ENCODE assay signal across 8 cellular contexts in genomic region chr11:94973099-94973968, GRCh38. TPM values are rescaled to one million over a fixed set of nuclear protein-coding genes. Genes with fewer than 3 reads are reported as not detected.
DNase-seq lines count a peak whose midpoint lies in the region; ATAC-seq, FAIRE-seq and TF ChIP-seq lines count a peak whose summit lies in the region.

TSS of gene CWC15 (minus strand) at chr11:94973556. CDS start at chr11:94972185, 1,371 bp downstream.
TSS of gene KDM4D (plus strand) at chr11:94973709. CDS start at chr11:94997373, 23,664 bp downstream.

- H3K9me3 Mint-ChIP-seq in chondrocyte (ENCODE audit: low read depth), result no peaks in the 10 kb centered on the region

- H3K27me3 Mint-ChIP-seq in chondrocyte (ENCODE audit: low read depth), result no peaks in the 10 kb centered on the region

- H3K4me1 Mint-ChIP-seq in chondrocyte (ENCODE audit: low read depth), result peaks cover 30% of the 10 kb centered on the region

- H3K4me3 Mint-ChIP-seq in chondrocyte (ENCODE audit: unreplicated experiment), result peak within 1 kb of the TSS; percentile 97

- intact Hi-C loops in kidney (cut with DNase I), result no loop called here

- TF ChIP-seq CTCF in chondrocyte (IDR thresholded peaks at IDR 0.05), result no peak
- TF ChIP-seq CTCF in kidney (IDR thresholded peaks at IDR 0.05; ENCODE audit: borderline replicate concordance, extremely low read depth, insufficient read depth), result no peak

- H3K36me3 Mint-ChIP-seq in chondrocyte (ENCODE audit: low read depth), result peaks cover 19% of the 10 kb centered on the region

- peak; percentile 83 for TF ChIP-seq POLR2A in GM19193 (IDR thresholded peaks at IDR 0.05; ENCODE audit: extremely low read depth, insufficient read depth, insufficient read length)

- peak within 1 kb of the TSS; percentile 62 to 75 for H3K27ac ChIP-seq in kidney (ENCODE audit: low read depth in 2 of 2, low read length in 2 of 2)

- peak within 1 kb of the TSS; percentile 90 to 98 for H3K4me3 ChIP-seq in kidney (ENCODE audit: low read length in 2 of 2)

- H3K27ac Mint-ChIP-seq in chondrocyte (ENCODE audit: unreplicated experiment), result peak within 1 kb of the TSS; percentile 97

- peaks cover 6% of the 10 kb centered on the region in 2 donors for H3K4me1 ChIP-seq in kidney (ENCODE audit: control insufficient read depth in 1 of 2, insufficient read depth in 1 of 2, low read depth in 1 of 2, low read length in 2 of 2)

- peaks cover 25 to 31% of the 10 kb centered on the region in 2 donors for H3K36me3 ChIP-seq in kidney (ENCODE audit: control insufficient read depth in 1 of 2, insufficient read depth in 2 of 2, low read length in 2 of 2)

- H3K9me3 ChIP-seq in kidney (ENCODE audit: control insufficient read depth in 1 of 2, low read length in 2 of 2), result no peaks in the 10 kb centered on the region

- DNase-seq in Ammon's horn (ENCODE audit: low spot score), result peak; percentile 97
- DNase-seq in NCI-H460 (ENCODE audit: extremely low read depth, low read depth), result peak; percentile 88
- DNase-seq in activated CD4-positive, alpha-beta T cell treated with anti-CD3 and anti-CD28 coated beads for 1 hour, result peak; percentile 92
- peak; percentile 95 for DNase-seq in chondrocyte (ENCODE audit: low spot score)
- DNase-seq in kidney, result peak; percentile 97
- peak; percentile 83 to 86 for DNase-seq in stimulated activated CD4-positive, alpha-beta T cell treated with anti-CD3 and anti-CD28 coated beads, Interleukin-15, amount 100 ng/mL, for 1 hour (ENCODE audit: low read depth in 1 of 2, low spot score in 1 of 2)

- peak; percentile 77 for FAIRE-seq in kidney (lab: Jason Lieb, UNC)

- H3K9ac ChIP-seq in kidney (ENCODE audit: low read length in 2 of 2), result peak within 1 kb of the TSS; percentile 92 to 96

- ATAC-seq in HG03432 (IDR thresholded peaks at IDR 0.05; ENCODE audit: unreplicated experiment), result peak; percentile 100

RNA-seq across cellular contexts. Expression of gene CWC15, which starts in this region (rescaled TPM):
- 32.0 and 32.1 TPM in 2 replicates for total RNA-seq in NCI-H460 (2014; rRNA removed; shearing (Covaris generic))
- polyA plus RNA-seq in NCI-H460 (2014; cell fraction: nucleus; rRNA removed), result 17.2 and 18.9 TPM in 2 replicates
- total RNA-seq in chondrocyte, result 29.5 to 53.3 TPM (median 42.0 TPM) in 3 replicates
- total RNA-seq in kidney, result 61.7 TPM
- polyA plus RNA-seq in kidney (ENCODE audit: insufficient read depth, low read depth, low replicate concordance), result 87.5 TPM

RNA-seq across cellular contexts. Expression of gene KDM4D, which starts in this region (rescaled TPM):
- total RNA-seq in NCI-H460 (2014; rRNA removed; shearing (Covaris generic)), result 0.17 and 0.57 TPM in 2 replicates
- 1.2 TPM in 1 of 2 replicates, not detected in the other for polyA plus RNA-seq in NCI-H460 (2014; cell fraction: nucleus; rRNA removed)
- 0.44 to 0.65 TPM (median 0.53 TPM) in 3 replicates for total RNA-seq in chondrocyte
- total RNA-seq in kidney, result 0.94 TPM
- polyA plus RNA-seq in kidney (ENCODE audit: insufficient read depth, low read depth, low replicate concordance), result 0.54 TPM

Comparison
In these comparisons a context has a peak if more than half of its experiments do, and no peak if none do; other contexts are left out.
1. Peak in every context shown above with its lines: DNase-seq, ATAC-seq, H3K4me3 ChIP-seq and H3K27ac ChIP-seq.